ENCODE assay signal across 16 cellular contexts in genomic region chr7:50647286-50647980, GRCh38.
DNase-seq lines count a peak whose midpoint lies in the region; ATAC-seq and TF ChIP-seq lines count a peak whose summit lies in the region.
"Had no signal": no experiment of that assay in that cellular context is flagged by ENCODE, and none has a peak within 500 bp of the region (broad histone marks: within the 10 kb centered on the region; RNA-seq: fewer than 3 reads in every experiment).

No MANE protein-coding gene starts in this region.

- CTCF ChIA-PET in WTC11 (lab: Charles Lee), result no interaction called here

- H3K4me3 Mint-ChIP-seq in chondrocyte (ENCODE audit: unreplicated experiment) (no peak overlapping the region), WTC11 (no peak overlapping the region)
- H3K4me3 Mint-ChIP-seq: B cell; CD4-positive, alpha-beta T cell; HFFc6 had no signal

- POLR2A ChIA-PET in WTC11 (lab: Charles Lee), result no interaction called here

- H3K4me3 ChIP-seq in osteoblast (ENCODE audit: insufficient read depth, low read length) (no peak overlapping the region), MM.1S (ENCODE audit: low read length) (no peak overlapping the region)
- H3K4me3 ChIP-seq: GM12878, HAP-1 had no signal

- TF ChIP-seq CTCF in chondrocyte (IDR thresholded peaks at IDR 0.05) (no peak), osteoblast (IDR thresholded peaks at IDR 0.05; ENCODE audit: extremely low read depth, low read depth, low read length) (no peak), WTC11 (IDR thresholded peaks at IDR 0.05) (no peak), MM.1S (IDR thresholded peaks at IDR 0.05; ENCODE audit: low read length) (no peak)

- peaks cover 18% of the 10 kb centered on the region for H3K36me3 Mint-ChIP-seq in chondrocyte (ENCODE audit: low read depth)
- H3K36me3 Mint-ChIP-seq in WTC11, result peaks cover 14% of the 10 kb centered on the region

- H3K79me2 ChIP-seq in osteoblast (ENCODE audit: insufficient read depth, low read length) (peaks cover 21% of the 10 kb centered on the region), MM.1S (ENCODE audit: low read length) (no peaks in the 10 kb centered on the region)

- H3K27me3 Mint-ChIP-seq in chondrocyte (ENCODE audit: low read depth) (no peaks in the 10 kb centered on the region), WTC11 (ENCODE audit: low read depth) (no peaks in the 10 kb centered on the region)
- H3K27me3 Mint-ChIP-seq: B cell; CD4-positive, alpha-beta T cell had no signal

- H2AFZ ChIP-seq in osteoblast (ENCODE audit: low read length) (no peak overlapping the region), MM.1S (ENCODE audit: low read length) (no peak overlapping the region)

- H3K27me3 ChIP-seq in osteoblast (ENCODE audit: insufficient read depth, low read length) (no peaks in the 10 kb centered on the region), MM.1S (replicated peaks; ENCODE audit: insufficient read depth, low read length) (no peaks in the 10 kb centered on the region)

- H3K9ac ChIP-seq in MM.1S (ENCODE audit: low read length), result no peak overlapping the region

- no peaks in the 10 kb centered on the region for H3K9me2 ChIP-seq in MM.1S (replicated peaks; ENCODE audit: insufficient read depth, low read length)

- no peaks in the 10 kb centered on the region for H3K4me1 ChIP-seq in osteoblast (ENCODE audit: insufficient read depth, low read length)
- no peaks in the 10 kb centered on the region for H3K4me1 ChIP-seq in MM.1S (ENCODE audit: low read length)
- H3K4me1 ChIP-seq: HAP-1 had no signal

- H3K4me2 ChIP-seq in osteoblast (ENCODE audit: insufficient read depth, low read length) (no peak overlapping the region), MM.1S (ENCODE audit: low read depth, low read length) (no peak overlapping the region)

- peaks cover 10% of the 10 kb centered on the region for H3K36me3 ChIP-seq in osteoblast (ENCODE audit: insufficient read depth, low read length)
- H3K36me3 ChIP-seq in MM.1S (replicated peaks; ENCODE audit: insufficient read depth, low read length), result no peaks in the 10 kb centered on the region

- ATAC-seq in WTC11, result no peak
- ATAC-seq: GM12878 had no signal

- H3K27ac Mint-ChIP-seq in chondrocyte (ENCODE audit: unreplicated experiment) (no peak overlapping the region), WTC11 (no peak overlapping the region; the same call in 1 of the 2 replicates)
- H3K27ac Mint-ChIP-seq: B cell; CD4-positive, alpha-beta T cell; HFFc6 had no signal

- H3F3A ChIP-seq in MM.1S (ENCODE audit: insufficient read depth, low read length), result no peaks in the 10 kb centered on the region

- DNase-seq in D341Med (ENCODE audit: low spot score) (peak; percentile 6), chondrocyte (ENCODE audit: low spot score) (peak; percentile 57), islet precursor cell (peak; percentile 37), osteoblast (ENCODE audit: insufficient read length, low spot score, missing footprints) (peak; percentile 19), hypothalamus (lab: John Stamatoyannopoulos, UW) (no peak), WTC11 (ENCODE audit: low spot score) (no peak), hepatic stellate cell (ENCODE audit: low spot score) (no peak), MM.1S (no peak)
- DNase-seq: C1 segment of cervical spinal cord; Calu3; CD4-positive, alpha-beta T cell; DMS79; HFFc6 had no signal

- H3K9me3 Mint-ChIP-seq in chondrocyte (ENCODE audit: low read depth) (no peaks in the 10 kb centered on the region), WTC11 (no peaks in the 10 kb centered on the region)
- H3K9me3 Mint-ChIP-seq: CD4-positive, alpha-beta T cell; HFFc6 had no signal

- peaks cover 23% of the 10 kb centered on the region for H4K20me1 ChIP-seq in osteoblast (ENCODE audit: insufficient read depth, low read length)
- no peaks in the 10 kb centered on the region for H4K20me1 ChIP-seq in MM.1S (ENCODE audit: insufficient read depth, low read length)

- H3K4me1 Mint-ChIP-seq in chondrocyte (ENCODE audit: low read depth), result peaks cover 16% of the 10 kb centered on the region
- H3K4me1 Mint-ChIP-seq in WTC11, result 0 out of 2 replicates have a peak, but pooled peaks cover 4% of the 10 kb centered on the region
- H3K4me1 Mint-ChIP-seq: B cell had no signal

- H3K27ac ChIP-seq in osteoblast (ENCODE audit: low read depth, low read length) (no peak overlapping the region), MM.1S (ENCODE audit: low read length) (no peak overlapping the region)

- no peaks in the 10 kb centered on the region for H3K9me3 ChIP-seq in osteoblast (ENCODE audit: low read depth, low read length)
- H3K9me3 ChIP-seq in MM.1S (replicated peaks; ENCODE audit: insufficient read depth, low read length), result no peaks in the 10 kb centered on the region
- H3K9me3 ChIP-seq: HAP-1 had no signal

TF ChIP-seq in WTC11, 78 proteins besides CTCF, POLR2A, EP300 and RAD21:
- TF ChIP-seq IRF2 (CRISPR knock-in tag; IDR thresholded peaks at IDR 0.05; ENCODE audit: borderline replicate concordance, low read depth) (no peak), ZBTB21 (CRISPR knock-in tag; IDR thresholded peaks at IDR 0.05; ENCODE audit: borderline replicate concordance) (no peak), ZMAT4 (CRISPR knock-in tag; IDR thresholded peaks at IDR 0.05) (no peak), ZNF425 (CRISPR knock-in tag; conservative IDR thresholded peaks at IDR 0.05) (no peak)
TF ChIP-seq in WTC11: peak in this region for 0.

Comparison
In these comparisons a context has a peak if more than half of its experiments do, and no peak if none do; other contexts are left out.
1. DNase-seq: peak in D341Med (single experiment), chondrocyte (single experiment), islet precursor cell (single experiment) and osteoblast (single experiment); none in hypothalamus (0 of 51), WTC11 (single experiment), hepatic stellate cell (single experiment) and MM.1S (single experiment).